In genomic region chr1:115839706-115840095, GRCh38 we compare ENCODE assay signal across 9 cellular contexts. TPM values are rescaled to one million over a fixed set of nuclear protein-coding genes. Genes with fewer than 3 reads are reported as not detected.
DNase-seq lines count a peak whose midpoint lies in the region; ATAC-seq and TF ChIP-seq lines count a peak whose summit lies in the region.
"Had no signal": no experiment of that assay in that cellular context is flagged by ENCODE, and none has a peak within 500 bp of the region (broad histone marks: within the 10 kb centered on the region; RNA-seq: fewer than 3 reads in every experiment).

No MANE protein-coding gene starts in this region.

- H2AFZ ChIP-seq in PC-3 (ENCODE audit: low read length) = peak overlapping the region; percentile 68; the same call in 1 of the 2 replicates

- H3K9me2 ChIP-seq in PC-3 (replicated peaks; ENCODE audit: low read length) = no peaks in the 10 kb centered on the region

- H3K4me2 ChIP-seq in PC-3 (ENCODE audit: low read length) = peak overlapping the region; percentile 80

- WGBS in esophagus muscularis mucosa = 6% methylated on average over 16 of the region's 16 CpGs
- WGBS in prostate gland = 3% methylated on average over 16 of the region's 16 CpGs

- no peak for TF ChIP-seq POLR2A in esophagus muscularis mucosa (IDR thresholded peaks at IDR 0.05; ENCODE audit: low read depth)
- no peak for TF ChIP-seq POLR2A in prostate gland (IDR thresholded peaks at IDR 0.05)

- DNase-seq in HAP-1 (ENCODE audit: low spot score in 2 of 2) = no peak
- no peak for DNase-seq in PC-3
- DNase-seq in esophagus muscularis mucosa (ENCODE audit: extremely low spot score) = no peak
- no peak for DNase-seq in progenitor cell of endocrine pancreas (ENCODE audit: low spot score, unreplicated experiment)
- DNase-seq in activated gamma-delta T cell (lab: John Stamatoyannopoulos, UW) = no peak
- DNase-seq in RKO (ENCODE audit: low spot score) = no peak
- no peak for DNase-seq in prostate gland (ENCODE audit: low spot score)

- H3K27me3 Mint-ChIP-seq in progenitor cell of endocrine pancreas = peaks cover 71% of the 10 kb centered on the region

- H3K36me3 ChIP-seq in HAP-1 (replicated peaks) (no peaks in the 10 kb centered on the region), PC-3 (ENCODE audit: low read depth, low read length) (no peaks in the 10 kb centered on the region), esophagus muscularis mucosa (no peaks in the 10 kb centered on the region), prostate gland (no peaks in the 10 kb centered on the region)

- H3F3A ChIP-seq in PC-3 (ENCODE audit: low read length, unreplicated experiment) = no peaks in the 10 kb centered on the region

- H3K4me3 ChIP-seq in HAP-1 (peak overlapping the region; percentile 26), PC-3 (ENCODE audit: low read length) (peak overlapping the region; percentile 54), esophagus muscularis mucosa (peak overlapping the region; percentile 32 to 52 (median 40)), prostate gland (peak overlapping the region in 1 of 2 donors; percentile 9)

- no peaks in the 10 kb centered on the region for H4K20me1 ChIP-seq in PC-3 (ENCODE audit: low read length)

- peaks cover 31% of the 10 kb centered on the region for H3K4me1 ChIP-seq in HAP-1
- no peaks in the 10 kb centered on the region; the same call in 1 of the 2 replicates for H3K4me1 ChIP-seq in PC-3 (ENCODE audit: insufficient read depth, low read length)
- H3K4me1 ChIP-seq in esophagus muscularis mucosa = peaks cover 24 to 28% (median 26%) of the 10 kb centered on the region in 4 donors
- peaks cover 3% of the 10 kb centered on the region for H3K4me1 ChIP-seq in prostate gland (replicated peaks)

- POLR2A ChIA-PET in PC-3 (lab: Charles Lee; ENCODE audit: unreplicated experiment) = no interaction called here

- no TSS peak for BruUV-seq in PC-3 (replicated peaks; lab: Mats Ljungman, UMichigan)

- intact Hi-C loops in PC-3 (cut with micrococcal nuclease) (no loop called here), esophagus muscularis mucosa (cut with DNase I) (no loop called here), prostate gland (cut with DNase I) (no loop called here)

- H3K27ac Mint-ChIP-seq in progenitor cell of endocrine pancreas = peak overlapping the region; percentile 52

- peaks cover 5% of the 10 kb centered on the region for H3K4me1 Mint-ChIP-seq in progenitor cell of endocrine pancreas (ENCODE audit: low read depth)

- no peak overlapping the region for H3K9ac ChIP-seq in PC-3 (ENCODE audit: low read length)

- no peak for TF ChIP-seq EP300 in esophagus muscularis mucosa (IDR thresholded peaks at IDR 0.05)

- H3K27me3 ChIP-seq in HAP-1 (ENCODE audit: low read depth) (no peaks in the 10 kb centered on the region), PC-3 (ENCODE audit: low read length) (peaks cover 58% of the 10 kb centered on the region), esophagus muscularis mucosa (peaks cover 23 to 91% (median 46%) of the 10 kb centered on the region in 4 donors), prostate gland (replicated peaks; ENCODE audit: insufficient read depth) (peaks cover 30% of the 10 kb centered on the region)

- CTCF ChIA-PET in PC-3 (lab: Charles Lee) = no interaction called here

- H3K9me3 ChIP-seq in HAP-1 (no peaks in the 10 kb centered on the region), PC-3 (ENCODE audit: low read length) (no peaks in the 10 kb centered on the region), esophagus muscularis mucosa (no peaks in the 10 kb centered on the region), prostate gland (no peaks in the 10 kb centered on the region)

- H3K9me3 Mint-ChIP-seq in progenitor cell of endocrine pancreas (ENCODE audit: low read depth) = no peaks in the 10 kb centered on the region

- no peaks in the 10 kb centered on the region for H3K36me3 Mint-ChIP-seq in progenitor cell of endocrine pancreas (ENCODE audit: insufficient read depth)

- no peak for ATAC-seq in PC-3
- no peak for ATAC-seq in HG03097 (IDR thresholded peaks at IDR 0.05; ENCODE audit: low FRiP score, unreplicated experiment)

- TF ChIP-seq CTCF in PC-3 (conservative IDR thresholded peaks at IDR 0.05; ENCODE audit: low read depth, low read length) = no peak
- TF ChIP-seq CTCF in esophagus muscularis mucosa (IDR thresholded peaks at IDR 0.05) = no peak
- no peak for TF ChIP-seq CTCF in progenitor cell of endocrine pancreas (IDR thresholded peaks at IDR 0.05; ENCODE audit: unreplicated experiment)
- no peak for TF ChIP-seq CTCF in prostate gland (IDR thresholded peaks at IDR 0.05)

- no peak overlapping the region for H3K27ac ChIP-seq in PC-3 (ENCODE audit: low read length)
- no peak overlapping the region for H3K27ac ChIP-seq in esophagus muscularis mucosa (replicated peaks in 1 of 4)
- no peak overlapping the region for H3K27ac ChIP-seq in prostate gland

- peak overlapping the region; percentile 77 for H3K4me3 Mint-ChIP-seq in progenitor cell of endocrine pancreas (ENCODE audit: low read depth)

- in situ Hi-C loops in HAP-1 (cut with MboI; ENCODE audit: low sequenced_read_pairs) = no loop called here

- H3K79me2 ChIP-seq in PC-3 (ENCODE audit: low read length) = no peaks in the 10 kb centered on the region

RNA-seq across cellular contexts. Expression of gene NHLH2, which starts 1.2 kb away (rescaled TPM):
- total RNA-seq in PC-3 (2014; rRNA removed) (not detected in 2 replicates), esophagus muscularis mucosa (not detected), progenitor cell of endocrine pancreas (0.20 and 0.29 TPM in 2 replicates), prostate gland (under 1 TPM in 1 of 2 donors, not detected in 1; 0.74 TPM)
- total RNA-seq: pulmonary artery endothelial cell had no signal
